ENCODE assay signal across 16 cellular contexts in genomic region chr14:63046339-63047268, GRCh38. TPM values are rescaled to one million over a fixed set of nuclear protein-coding genes. Genes with fewer than 3 reads are reported as not detected.
DNase-seq lines count a peak whose midpoint lies in the region; ATAC-seq, FAIRE-seq and TF ChIP-seq lines count a peak whose summit lies in the region.
"Had no signal": no experiment of that assay in that cellular context is flagged by ENCODE, and none has a peak within 500 bp of the region (broad histone marks: within the 10 kb centered on the region; RNA-seq: fewer than 3 reads in every experiment).

No MANE protein-coding gene starts in this region.

- no peak overlapping the region for H3K4ac ChIP-seq in H1 (replicated peaks; ENCODE audit: insufficient read length, low read depth, low read length)

- H3K27ac Mint-ChIP-seq in neural crest cell (ENCODE audit: unreplicated experiment) = no peak overlapping the region
- H3K27ac Mint-ChIP-seq: CD4-positive, alpha-beta memory T cell had no signal

- H3K4me1 Mint-ChIP-seq in neural crest cell = peaks cover 17% of the 10 kb centered on the region

- H3K36me3 ChIP-seq in ES-I3 (ENCODE audit: insufficient read depth, low read length) = no peaks in the 10 kb centered on the region
- no peaks in the 10 kb centered on the region for H3K36me3 ChIP-seq in H1 (ENCODE audit: control insufficient read depth in 2 of 4, insufficient read depth in 4 of 4, low read length in 3 of 4)
- no peaks in the 10 kb centered on the region for H3K36me3 ChIP-seq in psoas muscle (ENCODE audit: insufficient read depth in 1 of 2, low read depth in 1 of 2)

- ATAC-seq in HG03039 (IDR thresholded peaks at IDR 0.05; ENCODE audit: unreplicated experiment) = no peak
- ATAC-seq in psoas muscle = no peak
- ATAC-seq in GM19324 (IDR thresholded peaks at IDR 0.05; ENCODE audit: low FRiP score, unreplicated experiment) = no peak

- H3K9me3 Mint-ChIP-seq in neural crest cell = no peaks in the 10 kb centered on the region

- DNase-seq in NCI-H2196 (lab: John Stamatoyannopoulos, UW; ENCODE audit: unreplicated experiment) (peak; percentile 17), H1 (ENCODE audit: low read depth in 1 of 2, low spot score in 2 of 2) (peak in 1 of 2 experiments; percentile 50), neural crest cell (ENCODE audit: low read depth, low spot score) (no peak), T1000 (lab: John Stamatoyannopoulos, UW) (no peak), psoas muscle (no peak)
- DNase-seq: CD4-positive, alpha-beta memory T cell; GOT3; KBM-7; SHP77 treated with DMSO at 0.1 percent for 48 hours; stimulated activated CD4-positive, alpha-beta T cell treated with anti-CD3 and anti-CD28 coated beads, Interleukin-1b, Interleukin-23, amount 100 ng/mL, for 48 hours; stimulated activated naive CD4-positive, alpha-beta T cell had no signal

- H3K9me3 ChIP-seq in ES-I3 (ENCODE audit: control insufficient read depth, insufficient read depth, low read length) (no peaks in the 10 kb centered on the region), H1 (ENCODE audit: insufficient read depth in 2 of 2, low read depth in 1 of 2, low read length in 1 of 2) (no peaks in the 10 kb centered on the region), psoas muscle (no peaks in the 10 kb centered on the region)

- 0 out of 2 replicates have a peak overlapping the region, but pooled peaks have one; percentile 21 for H2BK20ac ChIP-seq in H1 (ENCODE audit: low read length)

- no peak overlapping the region; the same call in 1 of the 2 replicates for H3K18ac ChIP-seq in H1 (ENCODE audit: extremely low read depth, low read length)

- CTCF ChIA-PET in H1 (lab: Charles Lee; ENCODE audit: partially characterized antibody) = interaction anchor here (0.7 to 2.3 kb wide), 6 partner anchors 9 to 867 kb away, joined by 3 to 7 read pairs (median 4); no protein-coding TSS in a partner anchor

- peak overlapping the region; percentile 58 to 97 for H3K4me2 ChIP-seq in H1 (ENCODE audit: insufficient read depth in 1 of 2, low read depth in 2 of 2, low read length in 2 of 2)

- peaks cover 13% of the 10 kb centered on the region; the same call in 1 of the 2 replicates for H3K23me2 ChIP-seq in H1 (ENCODE audit: low read depth, low read length)

- H3K27ac ChIP-seq in H1 (ENCODE audit: low read depth, low read length) (no peak overlapping the region), psoas muscle (no peak overlapping the region)

- H3K14ac ChIP-seq in H1 (ENCODE audit: insufficient read length) = no peak overlapping the region

- no peak for TF ChIP-seq EP300 in H1 (IDR thresholded peaks at IDR 0.05; ENCODE audit: borderline replicate concordance in 1 of 2, low read depth in 2 of 2, low read length in 2 of 2)

- peak overlapping the region; percentile 62; the same call in 1 of the 2 replicates for H3K9ac ChIP-seq in ES-I3 (ENCODE audit: low read depth, low read length)
- peak overlapping the region in 2 of 4 experiments; percentile 9 to 23; a peak in 2 of 7 replicates for H3K9ac ChIP-seq in H1 (replicated peaks in 1 of 4; ENCODE audit: extremely low read depth in 1 of 4, low read depth in 3 of 4, low read length in 3 of 4)

- TF ChIP-seq CTCF in H1 (IDR thresholded peaks at IDR 0.05; ENCODE audit: control extremely low read depth in 1 of 3, insufficient read depth in 1 of 3, low read depth in 1 of 3, low read length in 3 of 3) (no peak), neural crest cell (conservative IDR thresholded peaks at IDR 0.05) (no peak), psoas muscle (IDR thresholded peaks at IDR 0.05) (no peak)

- peak overlapping the region; percentile 51 to 78 (median 66) for H3K4me3 ChIP-seq in H1 (ENCODE audit: extremely low read depth in 1 of 4, insufficient read depth in 2 of 4, low read depth in 3 of 4, low read length in 4 of 4)
- no peak overlapping the region for H3K4me3 ChIP-seq in psoas muscle

- no peaks in the 10 kb centered on the region for H3K79me1 ChIP-seq in H1 (ENCODE audit: low read depth, low read length)

- H3K4me3 Mint-ChIP-seq in neural crest cell = peak overlapping the region; percentile 85

- no peak overlapping the region for H2AK5ac ChIP-seq in H1 (ENCODE audit: low read depth, low read length)

- H2AFZ ChIP-seq in H1 (ENCODE audit: low read length) = peak overlapping the region; percentile 39; the same call in 1 of the 2 replicates

- no peak overlapping the region for H4K91ac ChIP-seq in H1 (replicated peaks; ENCODE audit: insufficient read length, low read length)

- no peak for TF ChIP-seq RAD21 in H1 (IDR thresholded peaks at IDR 0.05 in 1 of 2, conservative IDR thresholded peaks at IDR 0.05 in 1 of 2; ENCODE audit: low read depth in 2 of 2, low read length in 2 of 2)

- peaks cover 41% of the 10 kb centered on the region for H3K27me3 Mint-ChIP-seq in neural crest cell (ENCODE audit: low read depth)

- H4K20me1 ChIP-seq in H1 (replicated peaks in 1 of 2; ENCODE audit: control insufficient read depth in 1 of 2, insufficient read depth in 2 of 2, low read length in 2 of 2) = no peaks in the 10 kb centered on the region

- H3K27me3 ChIP-seq in H1 (replicated peaks in 1 of 4; ENCODE audit: control insufficient read depth in 3 of 4, extremely low read depth in 1 of 4, insufficient read depth in 3 of 4, low read length in 3 of 4) (peaks cover 4 to 24% (median 17%) of the 10 kb centered on the region in 4 experiments), psoas muscle (ENCODE audit: insufficient read depth in 3 of 3, low read length in 2 of 3) (peaks cover 4 to 64% (median 13%) of the 10 kb centered on the region in 3 donors)

- TF ChIP-seq POLR2A in H1 (IDR thresholded peaks at IDR 0.05; ENCODE audit: control extremely low read depth in 1 of 2, low read depth in 2 of 2, low read length in 2 of 2) = no peak

- no peaks in the 10 kb centered on the region for H3K79me2 ChIP-seq in H1 (ENCODE audit: control insufficient read depth in 1 of 2, insufficient read depth in 2 of 2, low read length in 2 of 2)

- H3K4me1 ChIP-seq in ES-I3 (ENCODE audit: insufficient read depth, low read length) (peaks cover 5% of the 10 kb centered on the region; the same call in 1 of the 2 replicates), H1 (replicated peaks in 1 of 4; ENCODE audit: control insufficient read depth in 3 of 4, insufficient read depth in 4 of 4, low read length in 3 of 4) (peaks cover 0 to 7% (median 1%) of the 10 kb centered on the region in 4 experiments; a peak in 4 of 7 replicates), psoas muscle (no peaks in the 10 kb centered on the region)

- WGBS in H1 (ENCODE audit: extremely low coverage in 1 of 2, insufficient coverage in 1 of 2, insufficient read length in 1 of 2, insufficient replicate concordance in 2 of 2, low coverage in 1 of 2, low lambda C conversion rate in 2 of 2, missing lambda C conversion rate in 1 of 2), 2 experiments = 8% methylated on average over 23 of the region's 23 CpGs; no CpG with 5 or more reads in 1 of the 2 experiments
- 6 to 7% (median 7%) methylated on average over 23 of the region's 23 CpGs for WGBS in psoas muscle, 3 donors

- no peaks in the 10 kb centered on the region for H3K36me3 Mint-ChIP-seq in neural crest cell (ENCODE audit: low read depth)
- H3K36me3 Mint-ChIP-seq: CD4-positive, alpha-beta memory T cell had no signal

- intact Hi-C loops in psoas muscle (cut with DNase I) = loop anchor here (10.0 kb wide), 2 partner anchors 862 to 882 kb away; no protein-coding TSS in a partner anchor

- peak overlapping the region; percentile 78; the same call in 1 of the 2 replicates for H2BK12ac ChIP-seq in H1 (ENCODE audit: low read depth, low read length)

- no peak overlapping the region for H2BK5ac ChIP-seq in H1 (ENCODE audit: low read depth, low read length)

- POLR2A ChIA-PET in H1 (lab: Charles Lee; ENCODE audit: partially characterized antibody) = no interaction called here

- FAIRE-seq in H1 (lab: Jason Lieb, UNC) = no peak

- no peak overlapping the region for H2BK15ac ChIP-seq in H1 (ENCODE audit: low read length)

- no peak overlapping the region for H3K56ac ChIP-seq in H1 (replicated peaks; ENCODE audit: insufficient read length, low read depth, low read length)

- no peak overlapping the region for H4K5ac ChIP-seq in H1 (ENCODE audit: insufficient read length, low read depth, low read length)

- no peak overlapping the region for H3K23ac ChIP-seq in H1 (ENCODE audit: insufficient read length)

- peak overlapping the region; percentile 39; the same call in 1 of the 2 replicates for H4K8ac ChIP-seq in H1 (ENCODE audit: extremely low read depth, insufficient read depth, low read length)

- H2BK120ac ChIP-seq in H1 (replicated peaks; ENCODE audit: low read depth, low read length) = no peak overlapping the region

TF ChIP-seq in H1, 55 proteins besides CTCF, POLR2A, EP300 and RAD21:
- 0 out of 2 replicates have a peak, but pooled peaks have one; percentile 62 for TF ChIP-seq TCF12 (IDR thresholded peaks at IDR 0.05; ENCODE audit: low read depth, low read length)
- no peak for TF ChIP-seq ATF2 (IDR thresholded peaks at IDR 0.05; ENCODE audit: low read length)
- TF ChIP-seq KDM1A (IDR thresholded peaks at IDR 0.05; ENCODE audit: borderline replicate concordance, low read length) = peak; percentile 11; the same call in 1 of the 2 replicates

RNA-seq across cellular contexts. Expression of gene KCNH5, which starts 1.3 kb away (rescaled TPM):
- total RNA-seq in H1 (2021; fragmentation: NEBNext Ultra II Directional; extraction: Animal tissue kit (Norgen Biotek cat#: 25700)) = 0.50 and 0.55 TPM in 2 replicates
- polyA plus RNA-seq in H1 (2011; rRNA removed) (0.16 and 0.24 TPM in 2 replicates), psoas muscle (under 1 TPM in 1 of 3 donors, not detected in 2; under 0.01 TPM)
- polyA plus RNA-seq in H1 (2011; cell fraction: cytosol; rRNA removed) = 0.27 TPM
- polyA plus RNA-seq in H1 (2011; cell fraction: nucleus; rRNA removed) = 0.20 TPM
- 0.32 to 0.51 TPM (median 0.45 TPM) in 4 replicates for polyA plus RNA-seq in H1 (2012, experiment 1 of 2)
- polyA plus RNA-seq in H1 (2012, experiment 2 of 2) = 0.05 TPM
- 0.36 TPM for polyA plus RNA-seq in H1 (2013, experiment 1 of 2)
- polyA plus RNA-seq in H1 (2013, experiment 2 of 2) = 0.29 TPM
- 1.4 and 1.6 TPM in 2 replicates for polyA minus RNA-seq in H1 (2011; rRNA and poly(A)+ RNA removed)
- polyA minus RNA-seq in H1 (2011; cell fraction: cytosol; rRNA and poly(A)+ RNA removed) = 0.66 TPM
- polyA minus RNA-seq in H1 (2011; cell fraction: nucleus; rRNA and poly(A)+ RNA removed) = 2.8 TPM
- total RNA-seq in neural crest cell (0.44 and 0.48 TPM in 2 replicates), psoas muscle (not detected)
- total RNA-seq: CD4-positive, alpha-beta memory T cell; kidney epithelial cell had no signal
- polyA plus RNA-seq: CD4-positive, alpha-beta memory T cell; esophagus had no signal
